ENCODE assay signal across 8 cellular contexts in genomic region chr1:246971322-246971721, GRCh38. TPM values are rescaled to one million over a fixed set of nuclear protein-coding genes. Genes with fewer than 3 reads are reported as not detected.
A peak's percentile ranks its signal among the peaks of the same experiment; 100 is the strongest.
DNase-seq lines count a peak whose midpoint lies in the region; TF ChIP-seq lines count a peak whose summit lies in the region.

No MANE protein-coding gene starts in this region.

- H3K4me1 ChIP-seq in ovary (ENCODE audit: insufficient read depth) (no peaks in the 10 kb centered on the region), vagina (no peaks in the 10 kb centered on the region)

- no peaks in the 10 kb centered on the region for H3K27me3 ChIP-seq in ovary
- H3K27me3 ChIP-seq in vagina: no peaks in the 10 kb centered on the region

- DNase-seq in COLO668 (lab: John Stamatoyannopoulos, UW; ENCODE audit: unreplicated experiment): peak; percentile 68
- peak; percentile 63 for DNase-seq in NB4 (ENCODE audit: low read depth)
- DNase-seq in activated CD4-positive, alpha-beta T cell treated with anti-CD3 and anti-CD28 coated beads, Interleukin-2, amount 50 U/mL, for 1 hour: peak; percentile 19
- peak; percentile 2 for DNase-seq in epithelial cell of proximal tubule (ENCODE audit: low read depth)
- DNase-seq in ovary: peak; percentile 51 to 78 (median 68)
- no peak for DNase-seq in vagina (ENCODE audit: extremely low spot score in 2 of 2)
- no peak for DNase-seq in GF-D8 (lab: John Stamatoyannopoulos, UW)
- DNase-seq in NCI-H1105 treated with DMSO at 0.1 percent for 48 hours (lab: John Stamatoyannopoulos, UW): no peak

- no peak for TF ChIP-seq EP300 in ovary (IDR thresholded peaks at IDR 0.05)

- H3K9me3 ChIP-seq in ovary (no peaks in the 10 kb centered on the region), vagina (no peaks in the 10 kb centered on the region)

- 51 to 83% (median 60%) methylated on average over 8 of the region's 8 CpGs for WGBS in ovary, 3 donors

- intact Hi-C loops in ovary (cut with DNase I): no loop called here
- intact Hi-C loops in vagina (cut with DNase I): no loop called here

- TF ChIP-seq POLR2A in NB4 (IDR thresholded peaks at IDR 0.05; ENCODE audit: extremely low read depth, insufficient read length) (no peak), ovary (IDR thresholded peaks at IDR 0.05) (no peak), vagina (IDR thresholded peaks at IDR 0.05) (no peak)

- no peaks in the 10 kb centered on the region for H3K36me3 ChIP-seq in ovary
- no peaks in the 10 kb centered on the region for H3K36me3 ChIP-seq in vagina

- H3K27ac ChIP-seq in ovary (no peak overlapping the region), vagina (no peak overlapping the region)

- H3K4me3 ChIP-seq in NB4 (ENCODE audit: low read depth, low read length): no peak overlapping the region
- H3K4me3 ChIP-seq in epithelial cell of proximal tubule (ENCODE audit: low read depth, low read length): peak overlapping the region; percentile 41
- no peak overlapping the region for H3K4me3 ChIP-seq in ovary
- no peak overlapping the region for H3K4me3 ChIP-seq in vagina

- peak; percentile 81 for TF ChIP-seq CTCF in NB4 (IDR thresholded peaks at IDR 0.05; ENCODE audit: low read depth, low read length)
- TF ChIP-seq CTCF in epithelial cell of proximal tubule (conservative IDR thresholded peaks at IDR 0.05; ENCODE audit: low read depth, low read length): peak; percentile 90
- peak; percentile 46 to 76 (median 56) for TF ChIP-seq CTCF in ovary (IDR thresholded peaks at IDR 0.05)
- peak in 2 of 3 experiments; percentile 29 to 50 for TF ChIP-seq CTCF in vagina (IDR thresholded peaks at IDR 0.05)

RNA-seq across cellular contexts. Expression of gene ZNF695, which starts 36.5 kb away (rescaled TPM):
- total RNA-seq in epithelial cell of proximal tubule (4.7 and 7.7 TPM in 2 replicates), ovary (1 to 10 TPM in 1 of 7 donors, under 1 TPM in 2, not detected in 4; 0.28 to 3.4 (median 0.72) TPM), vagina (0.49 TPM)
- under 1 TPM; 0.23 to 0.35 TPM for polyA plus RNA-seq in ovary

RNA-seq across cellular contexts. Expression of gene AHCTF1, which starts 39.6 kb away (rescaled TPM):
- 20.0 and 21.3 TPM in 2 replicates for total RNA-seq in epithelial cell of proximal tubule
- 10 to 100 TPM; 34.1 to 60.4 (median 47.8) TPM for total RNA-seq in ovary
- polyA plus RNA-seq in ovary: 10 to 100 TPM; 18.8 to 20.4 TPM
- 41.0 TPM for total RNA-seq in vagina

Comparison
In these comparisons a context has a peak if more than half of its experiments do, and no peak if none do; other contexts are left out.
1. DNase-seq: peak in COLO668 (single experiment), NB4 (single experiment), activated CD4-positive, alpha-beta T cell treated with anti-CD3 and anti-CD28 coated beads, Interleukin-2, amount 50 U/mL, for 1 hour (single experiment), epithelial cell of proximal tubule (single experiment) and ovary (5 of 5); none in vagina (0 of 2), GF-D8 (single experiment) and NCI-H1105 treated with DMSO at 0.1 percent for 48 hours (single experiment).
2. CTCF ChIP-seq: peak in every context shown above with its lines; median percentile 90 in epithelial cell of proximal tubule; 81 in NB4; 56 in ovary; 40 in vagina.